12 cellular contexts compared by ENCODE assay signal in the genomic region with DNA sequence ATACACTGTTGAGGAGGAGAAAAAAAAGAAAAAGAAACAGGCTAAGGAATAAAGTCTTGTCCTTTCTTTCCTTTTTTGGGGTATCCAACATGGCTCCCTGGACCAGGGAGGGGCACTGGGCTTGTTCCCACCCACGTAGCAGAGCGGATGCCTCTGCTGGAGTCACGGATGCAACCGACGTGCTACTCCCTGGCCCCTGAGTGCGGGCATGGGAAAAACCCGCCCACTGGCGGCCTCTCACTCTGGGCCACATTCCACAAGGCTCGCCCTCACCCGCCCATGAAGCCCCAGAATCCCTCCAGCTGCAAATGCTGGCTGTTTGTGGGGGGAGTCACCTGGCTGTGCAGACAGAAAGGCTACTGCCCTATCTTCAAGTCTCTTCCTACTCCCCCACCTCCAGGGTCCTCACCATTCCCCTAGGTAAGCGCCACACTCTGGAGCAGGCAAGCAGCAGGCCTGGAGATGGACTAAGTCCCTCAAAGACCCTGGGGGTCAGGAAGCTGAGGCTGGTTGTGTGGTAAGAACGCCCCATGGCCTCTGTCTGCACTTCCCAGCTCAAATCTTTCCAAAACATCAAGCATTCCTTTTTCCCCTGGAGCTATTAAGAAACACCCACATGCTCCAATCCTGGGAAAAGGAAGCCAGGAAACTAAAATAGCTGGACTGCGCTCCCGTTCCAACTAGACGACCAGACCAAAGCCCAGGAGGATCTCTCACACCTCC. TPM values are rescaled to one million over a fixed set of nuclear protein-coding genes. Genes with fewer than 3 reads are reported as not detected.
A peak's percentile ranks its signal among the peaks of the same experiment; 100 is the strongest.
DNase-seq lines count a peak whose midpoint lies in the region; ATAC-seq and TF ChIP-seq lines count a peak whose summit lies in the region.
"Had no signal": no experiment of that assay in that cellular context is flagged by ENCODE, and none has a peak within 500 bp of the region (broad histone marks: within the 10 kb centered on the region; RNA-seq: fewer than 3 reads in every experiment).

No MANE protein-coding gene starts in this region.

- H3K27ac Mint-ChIP-seq in CD14-positive monocyte: peak overlapping the region in 4 of 7 donors; percentile 40 to 66 (median 51)

- H3K27me3 Mint-ChIP-seq in CD14-positive monocyte (ENCODE audit: low read depth in 3 of 3): no peaks in the 10 kb centered on the region

- in situ Hi-C loops in HAP-1 (cut with MboI; ENCODE audit: low sequenced_read_pairs): no loop called here

- peak overlapping the region; percentile 96 to 99 for H3K27ac ChIP-seq in ascending aorta
- peak overlapping the region; percentile 78 to 99 (median 90) for H3K27ac ChIP-seq in heart left ventricle

- no peak for TF ChIP-seq POLR2A in heart left ventricle (IDR thresholded peaks at IDR 0.05)

- H3K36me3 ChIP-seq in ascending aorta: peaks cover 24 to 39% of the 10 kb centered on the region in 2 donors
- H3K36me3 ChIP-seq in heart left ventricle: peaks cover 8 to 84% (median 54%) of the 10 kb centered on the region in 9 donors
- peaks cover 97% of the 10 kb centered on the region for H3K36me3 ChIP-seq in HAP-1 (replicated peaks)

- H3K27me3 ChIP-seq in ascending aorta (no peaks in the 10 kb centered on the region), heart left ventricle (no peaks in the 10 kb centered on the region), HAP-1 (ENCODE audit: low read depth) (no peaks in the 10 kb centered on the region)

- H3K4me1 Mint-ChIP-seq in CD14-positive monocyte: no peaks in the 10 kb centered on the region

- intact Hi-C loops in CD14-positive monocyte (cut with micrococcal nuclease): loop anchor here in 1 of 2 donors (5.0 kb wide), 1 partner anchor 73 kb away; no protein-coding TSS in a partner anchor
- intact Hi-C loops in ascending aorta (cut with DNase I): loop anchor here (2.0 to 5.0 kb wide), 5 partner anchors 38 to 1082 kb away; a partner anchor contains a TSS
- intact Hi-C loops in heart left ventricle (cut with DNase I): loop anchor here (2.0 to 10.0 kb wide), 8 partner anchors 38 to 305 kb away; a partner anchor contains a TSS

- peaks cover 73 to 96% of the 10 kb centered on the region in 2 donors for H3K36me3 Mint-ChIP-seq in CD14-positive monocyte

- H3K9me3 ChIP-seq in ascending aorta (no peaks in the 10 kb centered on the region), heart left ventricle (no peaks in the 10 kb centered on the region), HAP-1 (no peaks in the 10 kb centered on the region)

- H3K4me3 ChIP-seq in ascending aorta (peak overlapping the region; percentile 34 to 46), heart left ventricle (peak overlapping the region in 5 of 12 donors; percentile 2 to 33 (median 18)), HAP-1 (no peak overlapping the region)

- ATAC-seq in heart left ventricle (peak; percentile 11 to 52 (median 30)), GM21367 (IDR thresholded peaks at IDR 0.05; ENCODE audit: unreplicated experiment) (no peak)

- no peak for TF ChIP-seq CTCF in CD14-positive monocyte (IDR thresholded peaks at IDR 0.05)
- no peak for TF ChIP-seq CTCF in ascending aorta (IDR thresholded peaks at IDR 0.05)
- peak in 2 of 12 donors; percentile 5 to 22 for TF ChIP-seq CTCF in heart left ventricle (IDR thresholded peaks at IDR 0.05)

- H3K4me1 ChIP-seq in ascending aorta (peaks cover 54 to 82% of the 10 kb centered on the region in 2 donors), heart left ventricle (peaks cover 20 to 90% (median 79%) of the 10 kb centered on the region in 12 donors), HAP-1 (no peaks in the 10 kb centered on the region)

- DNase-seq in CD14-positive monocyte (ENCODE audit: low spot score): no peak
- DNase-seq in ascending aorta (ENCODE audit: low spot score in 2 of 2): peak in 1 of 2 donors; percentile 90
- DNase-seq in heart left ventricle: peak; percentile 81 to 86 (median 84)
- DNase-seq in retina: peak; percentile 36
- DNase-seq in RPMI8226: no peak
- DNase-seq in HAP-1 (ENCODE audit: low spot score in 2 of 2): no peak
- no peak for DNase-seq in DMS53 (lab: John Stamatoyannopoulos, UW)
- DNase-seq: DMS79 treated with DMSO at 0.1 percent for 48 hours, GOT3, NCI-H2171 treated with DMSO at 0.1 percent for 48 hours had no signal

- peaks cover 0 to 2% (median 0%) of the 10 kb centered on the region in 7 donors for H3K9me3 Mint-ChIP-seq in CD14-positive monocyte

- WGBS in heart left ventricle, 4 donors: 19 to 27% (median 25%) methylated on average over 12 to 15 of the region's 15 CpGs

- H3K4me3 Mint-ChIP-seq in CD14-positive monocyte: no peak overlapping the region

RNA-seq across cellular contexts. Expression of a gene that starts 17.8 kb away (rescaled TPM):
- polyA plus RNA-seq in CD14-positive monocyte: 1 to 10 TPM in 1 of 2 donors, under 1 TPM in 1; 0.23 to 1.5 TPM
- total RNA-seq in ascending aorta: not detected
- 1 to 10 TPM in 1 of 9 donors, under 1 TPM in 5, not detected in 3; 0.12 to 1.3 (median 0.14) TPM for total RNA-seq in heart left ventricle
- polyA plus RNA-seq in heart left ventricle: under 1 TPM; 0.11 to 0.21 TPM
- polyA plus RNA-seq: neural cell had no signal

RNA-seq across cellular contexts. Expression of a gene that starts 49.3 kb away (rescaled TPM):
- polyA plus RNA-seq in CD14-positive monocyte (under 1 TPM in 1 of 2 donors, not detected in 1; 0.05 TPM), heart left ventricle (10 to 100 TPM; 16.7 to 21.9 TPM)
- total RNA-seq in ascending aorta (524 TPM), heart left ventricle (10 to 100 TPM; 20.9 to 77.2 (median 35.2) TPM)

Comparison
In these comparisons a context has a peak if more than half of its experiments do, and no peak if none do; other contexts are left out.
1. DNase-seq: peak in heart left ventricle (5 of 5) and retina (single experiment); none in CD14-positive monocyte (single experiment), RPMI8226 (single experiment), HAP-1 (0 of 2) and DMS53 (single experiment).